ENCODE assay signal across 15 cellular contexts in the genomic region with DNA sequence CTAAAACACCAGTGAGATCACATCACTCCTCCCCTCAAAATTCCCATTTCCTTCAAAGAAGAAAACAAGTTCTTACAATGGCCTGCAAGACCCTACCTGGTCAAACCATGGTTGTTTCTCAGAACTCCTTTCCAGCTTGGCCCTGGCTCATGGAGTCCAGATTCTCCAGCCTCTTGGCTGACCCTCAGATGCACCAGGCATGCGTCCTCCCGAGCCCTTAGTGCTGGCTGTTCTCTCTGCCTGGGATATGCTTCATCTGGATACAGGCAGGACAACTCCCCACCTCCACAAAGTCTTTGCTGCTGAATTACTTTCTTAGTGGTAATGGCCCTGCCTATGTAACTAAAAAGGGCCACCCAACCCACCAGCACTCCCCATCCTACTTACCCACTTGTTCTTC.
DNase-seq lines count a peak whose midpoint lies in the region; ATAC-seq and TF ChIP-seq lines count a peak whose summit lies in the region.
"Had no signal": no experiment of that assay in that cellular context is flagged by ENCODE, and none has a peak within 500 bp of the region (broad histone marks: within the 10 kb centered on the region; RNA-seq: fewer than 3 reads in every experiment).

No MANE protein-coding gene starts in this region.

- H3K27me3 Mint-ChIP-seq in effector memory CD8-positive, alpha-beta T cell: no peaks in the 10 kb centered on the region

- H3K4me3 ChIP-seq in left lung: no peak overlapping the region
- no peak overlapping the region for H3K4me3 ChIP-seq in gastrocnemius medialis
- H3K4me3 ChIP-seq: A549 had no signal

- H3K4me1 Mint-ChIP-seq in effector memory CD8-positive, alpha-beta T cell (ENCODE audit: low read depth in 2 of 2): peaks cover 29 to 48% of the 10 kb centered on the region in 2 donors
- H3K4me1 Mint-ChIP-seq: CD14-positive monocyte had no signal

- no peak for ATAC-seq in effector memory CD8-positive, alpha-beta T cell (replicated peaks)
- ATAC-seq in left lung (peak; percentile 13), gastrocnemius medialis (no peak)
- ATAC-seq in stimulated activated naive CD8-positive, alpha-beta T cell treated with anti-CD3 and anti-CD28 coated beads, Interleukin-15, Interleukin-2, amounts not matched to agents 100 U/mL and 50 U/mL, for 24 hours: no peak
- ATAC-seq: A549 had no signal

- H3K27me3 ChIP-seq in left lung: no peaks in the 10 kb centered on the region
- H3K27me3 ChIP-seq in gastrocnemius medialis: no peaks in the 10 kb centered on the region

- H3K9me3 ChIP-seq in left lung (no peaks in the 10 kb centered on the region), gastrocnemius medialis (no peaks in the 10 kb centered on the region)
- H3K9me3 ChIP-seq: A549 had no signal

- in situ Hi-C loops in G401 (cut with HindIII; ENCODE audit: low sequenced_read_pairs) (no loop called here), gastrocnemius medialis (cut with MboI; ENCODE audit: low sequenced_read_pairs in 4 of 4) (no loop called here)

- H3K4me3 Mint-ChIP-seq in effector memory CD8-positive, alpha-beta T cell: no peak overlapping the region
- H3K4me3 Mint-ChIP-seq: CD14-positive monocyte, H9 had no signal

- DNase-seq in G401 (ENCODE audit: low spot score) (peak; percentile 42), left lung (no peak), gastrocnemius medialis (no peak), Ammon's horn (ENCODE audit: low spot score) (no peak), UCSD-AML1 (lab: John Stamatoyannopoulos, UW; ENCODE audit: unreplicated experiment) (no peak)
- DNase-seq in effector memory CD8-positive, alpha-beta T cell: no peak
- DNase-seq in stimulated activated naive CD8-positive, alpha-beta T cell treated with anti-CD3 and anti-CD28 coated beads, Interleukin-15, Interleukin-2, amounts not matched to agents 100 U/mL and 50 U/mL, for 24 hours: no peak
- DNase-seq: DMS53, H9, MV-4-11, NCI-H1417 treated with DMSO at 0.1 percent for 48 hours, NCI-H2029 treated with DMSO at 0.1 percent for 48 hours, NCI-H510A treated with DMSO at 0.1 percent for 48 hours had no signal

- intact Hi-C loops in left lung (cut with DNase I) (no loop called here), gastrocnemius medialis (cut with DNase I; ENCODE audit: low total_unique reads) (no loop called here)

- peak overlapping the region; percentile 3 to 73 for H3K27ac Mint-ChIP-seq in effector memory CD8-positive, alpha-beta T cell

- peaks cover 3% of the 10 kb centered on the region for H3K36me3 Mint-ChIP-seq in effector memory CD8-positive, alpha-beta T cell (ENCODE audit: insufficient read depth)

- H3K27ac ChIP-seq in left lung (no peak overlapping the region), gastrocnemius medialis (peak overlapping the region; percentile 49 to 88 (median 84))
- H3K27ac ChIP-seq: A549 had no signal

- no peak for TF ChIP-seq CTCF in left lung (IDR thresholded peaks at IDR 0.05)
- TF ChIP-seq CTCF in gastrocnemius medialis (IDR thresholded peaks at IDR 0.05 in 4 of 5, conservative IDR thresholded peaks at IDR 0.05 in 1 of 5): no peak

- H3K4me1 ChIP-seq in left lung (peaks cover 6 to 9% of the 10 kb centered on the region in 2 donors), gastrocnemius medialis (peaks cover 73 to 88% of the 10 kb centered on the region in 2 donors)

- TF ChIP-seq POLR2A in gastrocnemius medialis (IDR thresholded peaks at IDR 0.05): no peak

- no peaks in the 10 kb centered on the region for H3K9me3 Mint-ChIP-seq in effector memory CD8-positive, alpha-beta T cell
- H3K9me3 Mint-ChIP-seq: CD14-positive monocyte, H9 had no signal

- no peaks in the 10 kb centered on the region for H3K36me3 ChIP-seq in left lung
- H3K36me3 ChIP-seq in gastrocnemius medialis: no peaks in the 10 kb centered on the region

Comparison
In these comparisons a context has a peak if more than half of its experiments do, and no peak if none do; other contexts are left out.
1. H3K27ac ChIP-seq: peak in gastrocnemius medialis (4 of 4); none in left lung (0 of 2).